1 cellular context compared by ENCODE assay signal in the genomic region with DNA sequence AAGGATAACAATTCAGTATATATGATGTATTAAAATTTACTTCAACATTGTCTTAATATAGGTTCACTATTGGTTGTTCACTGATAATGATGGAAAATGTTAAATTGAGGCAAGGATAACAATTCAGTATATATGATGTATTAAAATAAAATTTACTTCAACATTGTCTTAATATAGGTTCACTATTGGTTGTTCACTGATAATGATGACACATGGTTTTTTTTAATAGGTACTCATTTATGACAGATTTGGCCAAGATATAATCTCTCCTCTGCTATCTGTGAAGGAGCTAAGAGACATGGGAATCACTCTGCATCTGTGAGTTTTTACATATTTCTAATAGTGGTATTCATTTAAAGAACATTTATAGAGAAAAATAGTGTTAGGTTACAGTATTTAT.
TF ChIP-seq lines count a peak whose summit lies in the region.

No MANE protein-coding gene starts in this region.

TF ChIP-seq in HepG2, 621 proteins besides CTCF, POLR2A, EP300 and RAD21 (continued from another document):
- TF ChIP-seq, protein P1, sequence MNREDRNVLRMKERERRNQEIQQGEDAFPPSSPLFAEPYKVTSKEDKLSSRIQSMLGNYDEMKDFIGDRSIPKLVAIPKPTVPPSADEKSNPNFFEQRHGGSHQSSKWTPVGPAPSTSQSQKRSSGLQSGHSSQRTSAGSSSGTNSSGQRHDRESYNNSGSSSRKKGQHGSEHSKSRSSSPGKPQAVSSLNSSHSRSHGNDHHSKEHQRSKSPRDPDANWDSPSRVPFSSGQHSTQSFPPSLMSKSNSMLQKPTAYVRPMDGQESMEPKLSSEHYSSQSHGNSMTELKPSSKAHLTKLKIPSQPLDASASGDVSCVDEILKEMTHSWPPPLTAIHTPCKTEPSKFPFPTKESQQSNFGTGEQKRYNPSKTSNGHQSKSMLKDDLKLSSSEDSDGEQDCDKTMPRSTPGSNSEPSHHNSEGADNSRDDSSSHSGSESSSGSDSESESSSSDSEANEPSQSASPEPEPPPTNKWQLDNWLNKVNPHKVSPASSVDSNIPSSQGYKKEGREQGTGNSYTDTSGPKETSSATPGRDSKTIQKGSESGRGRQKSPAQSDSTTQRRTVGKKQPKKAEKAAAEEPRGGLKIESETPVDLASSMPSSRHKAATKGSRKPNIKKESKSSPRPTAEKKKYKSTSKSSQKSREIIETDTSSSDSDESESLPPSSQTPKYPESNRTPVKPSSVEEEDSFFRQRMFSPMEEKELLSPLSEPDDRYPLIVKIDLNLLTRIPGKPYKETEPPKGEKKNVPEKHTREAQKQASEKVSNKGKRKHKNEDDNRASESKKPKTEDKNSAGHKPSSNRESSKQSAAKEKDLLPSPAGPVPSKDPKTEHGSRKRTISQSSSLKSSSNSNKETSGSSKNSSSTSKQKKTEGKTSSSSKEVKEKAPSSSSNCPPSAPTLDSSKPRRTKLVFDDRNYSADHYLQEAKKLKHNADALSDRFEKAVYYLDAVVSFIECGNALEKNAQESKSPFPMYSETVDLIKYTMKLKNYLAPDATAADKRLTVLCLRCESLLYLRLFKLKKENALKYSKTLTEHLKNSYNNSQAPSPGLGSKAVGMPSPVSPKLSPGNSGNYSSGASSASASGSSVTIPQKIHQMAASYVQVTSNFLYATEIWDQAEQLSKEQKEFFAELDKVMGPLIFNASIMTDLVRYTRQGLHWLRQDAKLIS (CRISPR knock-in tag; IDR thresholded peaks at IDR 0.05) = no peak
- TF ChIP-seq TCF7L2 (IDR thresholded peaks at IDR 0.05; ENCODE audit: low read depth, low read length) = 0 out of 2 replicates have a peak, but pooled peaks have one; percentile 26
- TF ChIP-seq SIN3B (IDR thresholded peaks at IDR 0.05; ENCODE audit: low read length) = no peak
- TF ChIP-seq, protein P2, sequence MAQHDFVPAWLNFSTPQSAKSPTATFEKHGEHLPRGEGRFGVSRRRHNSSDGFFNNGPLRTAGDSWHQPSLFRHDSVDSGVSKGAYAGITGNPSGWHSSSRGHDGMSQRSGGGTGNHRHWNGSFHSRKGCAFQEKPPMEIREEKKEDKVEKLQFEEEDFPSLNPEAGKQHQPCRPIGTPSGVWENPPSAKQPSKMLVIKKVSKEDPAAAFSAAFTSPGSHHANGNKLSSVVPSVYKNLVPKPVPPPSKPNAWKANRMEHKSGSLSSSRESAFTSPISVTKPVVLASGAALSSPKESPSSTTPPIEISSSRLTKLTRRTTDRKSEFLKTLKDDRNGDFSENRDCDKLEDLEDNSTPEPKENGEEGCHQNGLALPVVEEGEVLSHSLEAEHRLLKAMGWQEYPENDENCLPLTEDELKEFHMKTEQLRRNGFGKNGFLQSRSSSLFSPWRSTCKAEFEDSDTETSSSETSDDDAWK (CRISPR knock-in tag; IDR thresholded peaks at IDR 0.05) = no peak
- no peak for TF ChIP-seq NRL (CRISPR knock-in tag; IDR thresholded peaks at IDR 0.05; ENCODE audit: borderline replicate concordance)
- no peak for TF ChIP-seq FOXJ3 (CRISPR knock-in tag; IDR thresholded peaks at IDR 0.05; ENCODE audit: borderline replicate concordance)
- TF ChIP-seq ZNF776 (CRISPR knock-in tag; IDR thresholded peaks at IDR 0.05) = no peak
- TF ChIP-seq ZNF382 (CRISPR knock-in tag; IDR thresholded peaks at IDR 0.05; ENCODE audit: borderline replicate concordance) = 0 out of 2 replicates have a peak, but pooled peaks have one; percentile 68
- TF ChIP-seq MAFF (IDR thresholded peaks at IDR 0.05; ENCODE audit: low read depth, low read length) = peak; percentile 76
- no peak for TF ChIP-seq ZZZ3 (CRISPR knock-in tag; IDR thresholded peaks at IDR 0.05; ENCODE audit: borderline replicate concordance)
- TF ChIP-seq NR2F6 (IDR thresholded peaks at IDR 0.05) = no peak
- no peak for TF ChIP-seq NR2F6 (CRISPR knock-in tag; IDR thresholded peaks at IDR 0.05)
- TF ChIP-seq ZNF260 (CRISPR knock-in tag; IDR thresholded peaks at IDR 0.05; ENCODE audit: borderline replicate concordance, low read depth) = no peak
- TF ChIP-seq, protein P3, sequence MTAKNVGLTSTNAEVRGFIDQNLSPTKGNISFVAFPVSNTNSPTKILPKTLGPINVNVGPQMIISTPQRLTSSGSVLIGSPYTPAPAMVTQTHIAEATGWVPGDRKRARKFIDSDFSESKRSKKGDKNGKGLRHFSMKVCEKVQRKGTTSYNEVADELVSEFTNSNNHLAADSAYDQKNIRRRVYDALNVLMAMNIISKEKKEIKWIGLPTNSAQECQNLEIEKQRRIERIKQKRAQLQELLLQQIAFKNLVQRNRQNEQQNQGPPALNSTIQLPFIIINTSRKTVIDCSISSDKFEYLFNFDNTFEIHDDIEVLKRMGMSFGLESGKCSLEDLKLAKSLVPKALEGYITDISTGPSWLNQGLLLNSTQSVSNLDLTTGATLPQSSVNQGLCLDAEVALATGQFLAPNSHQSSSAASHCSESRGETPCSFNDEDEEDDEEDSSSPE (CRISPR knock-in tag; IDR thresholded peaks at IDR 0.05) = no peak
- TF ChIP-seq RBFOX2 (IDR thresholded peaks at IDR 0.05; ENCODE audit: low read depth, low read length) = peak; percentile 35; the same call in 1 of the 2 replicates
- TF ChIP-seq MAFK (conservative IDR thresholded peaks at IDR 0.05 in 1 of 2, IDR thresholded peaks at IDR 0.05 in 1 of 2; ENCODE audit: low read length in 2 of 2) = peak; percentile 69 to 78
